ENCODE assay signal across 8 cellular contexts in genomic region chr7:21944616-21945373, GRCh38. TPM values are rescaled to one million over a fixed set of nuclear protein-coding genes. Genes with fewer than 3 reads are reported as not detected.
DNase-seq lines count a peak whose midpoint lies in the region; ATAC-seq, FAIRE-seq and TF ChIP-seq lines count a peak whose summit lies in the region.

No MANE protein-coding gene starts in this region.

- peaks cover 18% of the 10 kb centered on the region for H3K36me3 Mint-ChIP-seq in activated T-helper 17 cell treated with anti-CD3 and anti-CD28 coated beads, Interleukin-2, amount 50 U/mL, for 72 hours (ENCODE audit: low read depth)

- peak overlapping the region; percentile 90 for H3K27ac Mint-ChIP-seq in activated T-helper 17 cell treated with anti-CD3 and anti-CD28 coated beads, Interleukin-2, amount 50 U/mL, for 72 hours

- no peak for FAIRE-seq in pancreas (lab: Jason Lieb, UNC)
- no peak for FAIRE-seq in GM12892 (lab: Jason Lieb, UNC)

- TF ChIP-seq CTCF in 22Rv1 (IDR thresholded peaks at IDR 0.05): peak; percentile 20
- TF ChIP-seq CTCF in pancreas (IDR thresholded peaks at IDR 0.05): no peak

- H3K4me3 Mint-ChIP-seq in activated T-helper 17 cell treated with anti-CD3 and anti-CD28 coated beads, Interleukin-2, amount 50 U/mL, for 72 hours: peak overlapping the region; percentile 81

- intact Hi-C loops in head of caudate nucleus (cut with DNase I): loop anchor here (5.0 kb wide), 1 partner anchor 517 kb away; the partner anchor contains the start of gene SP4
- intact Hi-C loops in pancreas (cut with DNase I): no loop called here

- ATAC-seq in GM21825 (IDR thresholded peaks at IDR 0.05; ENCODE audit: unreplicated experiment): peak; percentile 16
- ATAC-seq in activated T-helper 17 cell treated with anti-CD3 and anti-CD28 coated beads, Interleukin-2, amount 50 U/mL, for 72 hours (replicated peaks): peak; percentile 11
- peak; percentile 78 to 86 (median 81) for ATAC-seq in pancreas
- ATAC-seq in GM21381 (IDR thresholded peaks at IDR 0.05; ENCODE audit: unreplicated experiment): no peak

- H3K4me3 ChIP-seq in pancreas: peak overlapping the region; percentile 33 to 64 (median 54)

- H3K4me1 Mint-ChIP-seq in activated T-helper 17 cell treated with anti-CD3 and anti-CD28 coated beads, Interleukin-2, amount 50 U/mL, for 72 hours: peaks cover 3% of the 10 kb centered on the region

- DNase-seq in NCI-H510A (lab: John Stamatoyannopoulos, UW): peak; percentile 62
- DNase-seq in head of caudate nucleus: peak in 31 of 42 donors; percentile 10 to 62 (median 30)
- peak; percentile 80 to 86 (median 82) for DNase-seq in pancreas
- DNase-seq in GM12892 (ENCODE audit: insufficient read length): no peak

- no peaks in the 10 kb centered on the region for H3K36me3 ChIP-seq in pancreas

- peaks cover 0 to 18% (median 13%) of the 10 kb centered on the region in 3 donors for H3K4me1 ChIP-seq in pancreas

- TF ChIP-seq POLR2A in GM12892 (IDR thresholded peaks at IDR 0.05; ENCODE audit: low read depth, low read length): no peak

- no peaks in the 10 kb centered on the region for H3K9me3 ChIP-seq in pancreas

- H3K27ac ChIP-seq in 22Rv1 (peak overlapping the region; percentile 41), pancreas (peak overlapping the region; percentile 67 to 87 (median 80))

- 0 to 1% methylated on average over 33 of the region's 33 CpGs for WGBS in pancreas, 2 donors

- H3K9me3 Mint-ChIP-seq in activated T-helper 17 cell treated with anti-CD3 and anti-CD28 coated beads, Interleukin-2, amount 50 U/mL, for 72 hours: no peaks in the 10 kb centered on the region

- no peaks in the 10 kb centered on the region for H3K27me3 ChIP-seq in pancreas

- H3K27me3 Mint-ChIP-seq in activated T-helper 17 cell treated with anti-CD3 and anti-CD28 coated beads, Interleukin-2, amount 50 U/mL, for 72 hours: peaks cover 27% of the 10 kb centered on the region

RNA-seq across cellular contexts. Expression of gene CDCA7L, which starts 0.9 kb away (rescaled TPM):
- 10 to 100 TPM; 47.6 to 62.4 TPM for total RNA-seq in activated T-helper 17 cell treated with anti-CD3 and anti-CD28 coated beads, Interleukin-2, amount 50 U/mL, for 72 hours
- 10 to 100 TPM; 18.1 to 27.2 (median 22.3) TPM for total RNA-seq in pancreas
- polyA plus RNA-seq in pancreas: 1 to 10 TPM; 6.7 to 6.8 TPM
- 42.0 TPM for polyA plus RNA-seq in GM12892 (2012; ENCODE audit: missing spikeins)
